In the genomic region with DNA sequence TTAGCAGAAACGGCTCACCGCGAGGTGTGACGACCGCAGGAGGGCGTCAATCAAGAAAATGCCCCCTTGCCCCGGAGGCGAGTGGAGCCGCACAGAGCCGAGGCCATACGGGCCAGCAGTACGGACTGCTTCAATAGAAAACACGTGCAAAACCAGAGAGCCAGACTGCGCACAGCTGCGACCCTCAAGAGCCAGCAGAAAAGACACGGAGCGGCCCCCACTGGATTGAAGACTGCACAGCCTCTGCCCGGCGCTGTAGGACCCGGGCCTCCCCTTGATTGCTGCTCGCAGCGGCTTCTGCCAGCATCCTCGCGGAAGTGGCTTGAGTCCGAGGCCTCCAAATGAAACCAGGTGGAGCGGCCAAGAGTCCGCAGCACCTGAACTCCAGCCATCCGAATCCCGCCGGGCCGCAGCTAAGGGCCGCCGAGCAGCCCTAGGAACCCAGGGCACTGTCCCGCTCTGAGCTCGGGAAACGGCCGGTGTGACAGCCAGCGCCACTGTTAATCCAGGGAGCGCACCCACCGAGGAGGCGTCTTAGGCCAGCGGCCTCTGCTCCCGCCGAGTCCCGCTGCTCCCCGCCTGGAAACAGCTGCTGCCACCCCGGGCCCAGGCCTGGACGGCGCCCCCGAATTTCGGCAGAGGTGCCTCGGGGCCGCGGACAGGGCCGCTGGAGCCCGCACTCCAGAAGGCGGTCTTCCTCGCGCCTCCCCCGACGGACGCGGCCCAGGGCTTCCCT, we compare ENCODE assay signal across 8 cellular contexts. TPM values are rescaled to one million over a fixed set of nuclear protein-coding genes. Genes with fewer than 3 reads are reported as not detected.
DNase-seq lines count a peak whose midpoint lies in the region; ATAC-seq, FAIRE-seq and TF ChIP-seq lines count a peak whose summit lies in the region.

No MANE protein-coding gene starts in this region.

- peaks cover 18% of the 10 kb centered on the region for H3K23me2 ChIP-seq in H1 (ENCODE audit: low read depth, low read length)

- H2AK5ac ChIP-seq in H1 (ENCODE audit: low read depth, low read length) = no peak overlapping the region

- no peak overlapping the region for H3K23ac ChIP-seq in H1 (ENCODE audit: insufficient read length)

- H3K9me3 ChIP-seq in H1 (ENCODE audit: insufficient read depth in 2 of 2, low read depth in 1 of 2, low read length in 1 of 2) = no peaks in the 10 kb centered on the region
- H3K9me3 ChIP-seq in mesodermal cell (ENCODE audit: control insufficient read depth, low read length) = peaks cover 8% of the 10 kb centered on the region

- H2AFZ ChIP-seq in H1 (ENCODE audit: low read length) = peak overlapping the region; percentile 70; the same call in 1 of the 2 replicates

- H4K8ac ChIP-seq in H1 (ENCODE audit: extremely low read depth, insufficient read depth, low read length) = no peak overlapping the region

- H3K4me1 ChIP-seq in H1 (replicated peaks in 1 of 4; ENCODE audit: control insufficient read depth in 3 of 4, insufficient read depth in 4 of 4, low read length in 3 of 4) (peaks cover 0 to 9% (median 8%) of the 10 kb centered on the region in 4 experiments; a peak in 6 of 7 replicates), mesodermal cell (ENCODE audit: control insufficient read depth, insufficient read depth, low read length, poor library complexity, severe bottlenecking) (no peaks in the 10 kb centered on the region), urinary bladder (ENCODE audit: insufficient read depth) (peaks cover 2% of the 10 kb centered on the region)

- peaks cover 0 to 2% (median 0%) of the 10 kb centered on the region in 4 experiments; a peak in 1 of 8 replicates for H3K36me3 ChIP-seq in H1 (ENCODE audit: control insufficient read depth in 2 of 4, insufficient read depth in 4 of 4, low read length in 3 of 4)
- H3K36me3 ChIP-seq in mesodermal cell (ENCODE audit: control insufficient read depth, insufficient read depth, low read length) = no peaks in the 10 kb centered on the region
- peaks cover 2% of the 10 kb centered on the region for H3K36me3 ChIP-seq in urinary bladder (ENCODE audit: insufficient read depth)

- no peak overlapping the region for H3K9ac ChIP-seq in H1 (replicated peaks in 1 of 4; ENCODE audit: extremely low read depth in 1 of 4, low read depth in 3 of 4, low read length in 3 of 4)

- no peak overlapping the region for H2BK12ac ChIP-seq in H1 (ENCODE audit: low read depth, low read length)

- TF ChIP-seq POLR2A in H1 (IDR thresholded peaks at IDR 0.05; ENCODE audit: control extremely low read depth in 1 of 2, low read depth in 2 of 2, low read length in 2 of 2) = no peak

- peaks cover 22 to 70% (median 54%) of the 10 kb centered on the region in 4 experiments for H3K27me3 ChIP-seq in H1 (replicated peaks in 1 of 4; ENCODE audit: control insufficient read depth in 3 of 4, extremely low read depth in 1 of 4, insufficient read depth in 3 of 4, low read length in 3 of 4)

- 3% methylated on average over 61 of the region's 63 CpGs; no CpG with 5 or more reads in 1 of the 2 experiments for WGBS in H1 (ENCODE audit: extremely low coverage in 1 of 2, insufficient coverage in 1 of 2, insufficient read length in 1 of 2, insufficient replicate concordance in 2 of 2, low coverage in 1 of 2, low lambda C conversion rate in 2 of 2, missing lambda C conversion rate in 1 of 2), 2 experiments
- 1 to 2% methylated on average over 55 to 57 of the region's 63 CpGs for WGBS in mesodermal cell (ENCODE audit: insufficient coverage in 2 of 2), 2 experiments
- 2% methylated on average over 63 of the region's 63 CpGs for WGBS in urinary bladder

- ATAC-seq in HG03103 (IDR thresholded peaks at IDR 0.05; ENCODE audit: low read depth, unreplicated experiment) (peak; percentile 21), HG03342 (IDR thresholded peaks at IDR 0.05; ENCODE audit: unreplicated experiment) (no peak)

- TF ChIP-seq CTCF in RWPE1 (conservative IDR thresholded peaks at IDR 0.05; ENCODE audit: low read depth) = no peak
- TF ChIP-seq CTCF in H1 (IDR thresholded peaks at IDR 0.05; ENCODE audit: control extremely low read depth in 1 of 3, insufficient read depth in 1 of 3, low read depth in 1 of 3, low read length in 3 of 3) = peak in 1 of 3 experiments; percentile 6; a peak in 1 of 4 replicates

- FAIRE-seq in H1 (lab: Jason Lieb, UNC) = no peak

- no peaks in the 10 kb centered on the region for H3K79me1 ChIP-seq in H1 (ENCODE audit: low read depth, low read length)

- H4K91ac ChIP-seq in H1 (replicated peaks; ENCODE audit: insufficient read length, low read length) = no peak overlapping the region

- POLR2A ChIA-PET in RWPE1 (lab: Yijun Ruan, JAX; ENCODE audit: low non-redundant PET) (interaction anchor here (0.6 kb wide), 1 partner anchor 39 kb away, joined by 3 read pairs; no protein-coding TSS in a partner anchor), H1 (lab: Charles Lee; ENCODE audit: partially characterized antibody) (interaction anchor here (0.9 to 1.0 kb wide), 2 partner anchors 11 to 115 kb away, joined by 3 to 4 read pairs; partner anchors contain the start of gene IDE)

- no peak overlapping the region for H3K18ac ChIP-seq in H1 (ENCODE audit: extremely low read depth, low read length)

- no peak overlapping the region for H3K56ac ChIP-seq in H1 (replicated peaks; ENCODE audit: insufficient read length, low read depth, low read length)

- H2BK15ac ChIP-seq in H1 (ENCODE audit: low read length) = no peak overlapping the region

- H3K79me2 ChIP-seq in H1 (ENCODE audit: control insufficient read depth in 1 of 2, insufficient read depth in 2 of 2, low read length in 2 of 2) = no peaks in the 10 kb centered on the region

- no peak overlapping the region for H3K4ac ChIP-seq in H1 (replicated peaks; ENCODE audit: insufficient read length, low read depth, low read length)

- CTCF ChIA-PET in RWPE1 (lab: Yijun Ruan, JAX) (no interaction called here), H1 (lab: Charles Lee; ENCODE audit: partially characterized antibody) (interaction anchor here (0.7 to 1.8 kb wide), 2 partner anchors 9 to 10 kb away, joined by 4 read pairs; no protein-coding TSS in a partner anchor)

- DNase-seq in activated CD8-positive, alpha-beta memory T cell treated with anti-CD3 and anti-CD28 coated beads for 24 hours = peak; percentile 72
- DNase-seq in activated CD8-positive, alpha-beta memory T cell treated with anti-CD3 and anti-CD28 coated beads, Interleukin-2, amount 50 U/mL, for 4 hours = no peak
- DNase-seq in RWPE1 (ENCODE audit: low spot score) = no peak
- peak in 1 of 2 experiments; percentile 76 for DNase-seq in H1 (ENCODE audit: low read depth in 1 of 2, low spot score in 2 of 2)

- TF ChIP-seq EP300 in H1 (IDR thresholded peaks at IDR 0.05; ENCODE audit: borderline replicate concordance in 1 of 2, low read depth in 2 of 2, low read length in 2 of 2) = no peak

- H4K5ac ChIP-seq in H1 (ENCODE audit: insufficient read length, low read depth, low read length) = no peak overlapping the region

- H3K4me3 ChIP-seq in H1 (ENCODE audit: extremely low read depth in 1 of 4, insufficient read depth in 2 of 4, low read depth in 3 of 4, low read length in 4 of 4) (peak overlapping the region; percentile 37 to 68 (median 52); a peak in 7 of 8 replicates), mesodermal cell (ENCODE audit: extremely low read depth, insufficient read depth, low read length, poor library complexity, severe bottlenecking) (peak overlapping the region; percentile 39), urinary bladder (ENCODE audit: low read depth, low read length) (peak overlapping the region; percentile 65)

- H3K27ac ChIP-seq in RWPE1 = peak overlapping the region; percentile 21; the same call in 1 of the 2 replicates
- H3K27ac ChIP-seq in H1 (ENCODE audit: low read depth, low read length) = no peak overlapping the region
- H3K27ac ChIP-seq in mesodermal cell (ENCODE audit: low read depth, low read length, severe bottlenecking) = no peak overlapping the region
- H3K27ac ChIP-seq in urinary bladder (ENCODE audit: low read depth) = no peak overlapping the region

- peak overlapping the region; percentile 66 to 96 for H3K4me2 ChIP-seq in H1 (ENCODE audit: insufficient read depth in 1 of 2, low read depth in 2 of 2, low read length in 2 of 2)

- H3K14ac ChIP-seq in H1 (ENCODE audit: insufficient read length) = no peak overlapping the region

- no peak overlapping the region for H2BK120ac ChIP-seq in H1 (replicated peaks; ENCODE audit: low read depth, low read length)

- H4K20me1 ChIP-seq in H1 (replicated peaks in 1 of 2; ENCODE audit: control insufficient read depth in 1 of 2, insufficient read depth in 2 of 2, low read length in 2 of 2) = peaks cover 0 to 4% of the 10 kb centered on the region in 2 experiments

- H2BK5ac ChIP-seq in H1 (ENCODE audit: low read depth, low read length) = no peak overlapping the region

- TF ChIP-seq RAD21 in H1 (IDR thresholded peaks at IDR 0.05 in 1 of 2, conservative IDR thresholded peaks at IDR 0.05 in 1 of 2; ENCODE audit: low read depth in 2 of 2, low read length in 2 of 2) = no peak

- no peak overlapping the region for H2BK20ac ChIP-seq in H1 (ENCODE audit: low read length)

TF ChIP-seq in H1, 55 proteins besides CTCF, POLR2A, EP300 and RAD21 (continues in another document):
- TF ChIP-seq, protein P1, sequence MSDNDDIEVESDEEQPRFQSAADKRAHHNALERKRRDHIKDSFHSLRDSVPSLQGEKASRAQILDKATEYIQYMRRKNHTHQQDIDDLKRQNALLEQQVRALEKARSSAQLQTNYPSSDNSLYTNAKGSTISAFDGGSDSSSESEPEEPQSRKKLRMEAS (IDR thresholded peaks at IDR 0.05) = peak; percentile 67
- TF ChIP-seq EZH2 (IDR thresholded peaks at IDR 0.05; ENCODE audit: low read depth, low read length, severe bottlenecking) (peak; percentile 80), E2F6 (IDR thresholded peaks at IDR 0.05) (peak; percentile 67; the same call in 1 of the 2 replicates), TCF12 (IDR thresholded peaks at IDR 0.05; ENCODE audit: low read depth, low read length) (no peak)

RNA-seq across cellular contexts. Expression of gene HHEX, which starts 0.7 kb away (rescaled TPM):
- total RNA-seq in H1 (2021; fragmentation: NEBNext Ultra II Directional; extraction: Animal tissue kit (Norgen Biotek cat#: 25700)) = 1.5 and 1.7 TPM in 2 replicates
- polyA plus RNA-seq in H1 (2011; rRNA removed) (0.56 and 0.86 TPM in 2 replicates), urinary bladder (15.3 TPM)
- 0.97 TPM for polyA plus RNA-seq in H1 (2011; cell fraction: cytosol; rRNA removed)
- 0.53 TPM for polyA plus RNA-seq in H1 (2011; cell fraction: nucleus; rRNA removed)
- 0.51 to 1.8 TPM (median 1.0 TPM) in 4 replicates for polyA plus RNA-seq in H1 (2012, experiment 1 of 2)
- polyA plus RNA-seq in H1 (2012, experiment 2 of 2) = 1.2 TPM
- polyA plus RNA-seq in H1 (2013, experiment 1 of 2) = 0.77 TPM
- 0.81 TPM for polyA plus RNA-seq in H1 (2013, experiment 2 of 2)
- not detected in 2 replicates for polyA minus RNA-seq in H1 (2011; rRNA and poly(A)+ RNA removed)
- 0.88 TPM for polyA minus RNA-seq in H1 (2011; cell fraction: cytosol; rRNA and poly(A)+ RNA removed)
- polyA minus RNA-seq in H1 (2011; cell fraction: nucleus; rRNA and poly(A)+ RNA removed) = not detected
- polyA plus RNA-seq in mesodermal cell (2013, experiment 1 of 2) = 19.6 TPM
- 13.3 TPM for polyA plus RNA-seq in mesodermal cell (2013, experiment 2 of 2)
- 6.7 TPM for total RNA-seq in urinary bladder
